In genomic region chr12:57523706-57524614, GRCh38 we compare ENCODE assay signal across 8 cellular contexts. TPM values are rescaled to one million over a fixed set of nuclear protein-coding genes. Genes with fewer than 3 reads are reported as not detected.
DNase-seq lines count a peak whose midpoint lies in the region; FAIRE-seq and TF ChIP-seq lines count a peak whose summit lies in the region.

No MANE protein-coding gene starts in this region.

- peak overlapping the region; percentile 84 for H3K9ac ChIP-seq in keratinocyte (ENCODE audit: control insufficient read depth, extremely low read depth, insufficient read depth, low read length)

- no peak for TF ChIP-seq CTCF in keratinocyte (optimal IDR thresholded peaks at IDR 0.05 in 1 of 3, IDR thresholded peaks at IDR 0.05 in 1 of 3, conservative IDR thresholded peaks at IDR 0.05 in 1 of 3; ENCODE audit: extremely low read depth in 1 of 3, insufficient read depth in 2 of 3, low read length in 3 of 3)

- peaks cover 13% of the 10 kb centered on the region for H4K20me1 ChIP-seq in keratinocyte (ENCODE audit: control insufficient read depth, extremely low read depth, insufficient read depth, low read length)

- no peaks in the 10 kb centered on the region for H3K27me3 ChIP-seq in keratinocyte (ENCODE audit: control insufficient read depth, extremely low read depth, insufficient read depth, low read length)

- H3K4me2 ChIP-seq in keratinocyte (ENCODE audit: control insufficient read depth, extremely low read depth, insufficient read depth, low read depth, low read length): peak overlapping the region; percentile 93

- DNase-seq in T-helper 1 cell: no peak
- no peak for DNase-seq in keratinocyte (ENCODE audit: low read depth, low spot score)
- no peak for DNase-seq in NCI-H1105 treated with DMSO at 0.1 percent for 48 hours (lab: John Stamatoyannopoulos, UW)
- DNase-seq in UCSD-AML1 (lab: John Stamatoyannopoulos, UW; ENCODE audit: unreplicated experiment): no peak
- no peak for DNase-seq in SIG-M5 treated with dmso at 0.1 percent for 504 hours (lab: John Stamatoyannopoulos, UW; ENCODE audit: unreplicated experiment)

- peak overlapping the region; percentile 96 for H3K4me3 Mint-ChIP-seq in T-helper 1 cell treated with Interleukin-12 subunit alpha and Interleukin-12 subunit beta and Interleukin-4 antibody, amounts not matched to agents 30 μg/mL and 1 μg/mL, for 36 hours
- peak overlapping the region; percentile 92 for H3K4me3 Mint-ChIP-seq in activated naive CD8-positive, alpha-beta T cell

- H3K36me3 ChIP-seq in keratinocyte (ENCODE audit: control insufficient read depth in 2 of 2, extremely low read depth in 1 of 2, insufficient read depth in 2 of 2, low read length in 2 of 2): peaks cover 26 to 41% of the 10 kb centered on the region in 2 experiments

- H3K9me3 Mint-ChIP-seq in T-helper 1 cell treated with Interleukin-12 subunit alpha and Interleukin-12 subunit beta and Interleukin-4 antibody, amounts not matched to agents 30 μg/mL and 1 μg/mL, for 36 hours: no peaks in the 10 kb centered on the region
- H3K9me3 Mint-ChIP-seq in activated naive CD8-positive, alpha-beta T cell (ENCODE audit: low read depth): no peaks in the 10 kb centered on the region

- H3K27ac ChIP-seq in keratinocyte (ENCODE audit: control insufficient read depth, insufficient read depth, low read length) (peak overlapping the region; percentile 65), temporal lobe (ENCODE audit: low read depth, low read length) (peak overlapping the region; percentile 79)

- no peaks in the 10 kb centered on the region for H3K9me3 ChIP-seq in keratinocyte (ENCODE audit: control insufficient read depth, low read depth, low read length)

- no peak overlapping the region for H2AFZ ChIP-seq in keratinocyte (ENCODE audit: control insufficient read depth, low read length)

- peaks cover 27% of the 10 kb centered on the region for H3K4me1 ChIP-seq in keratinocyte (ENCODE audit: control insufficient read depth, extremely low read depth, insufficient read depth, low read length)

- no peaks in the 10 kb centered on the region for H3K27me3 Mint-ChIP-seq in T-helper 1 cell treated with Interleukin-12 subunit alpha and Interleukin-12 subunit beta and Interleukin-4 antibody, amounts not matched to agents 30 μg/mL and 1 μg/mL, for 36 hours (ENCODE audit: low read depth)
- no peaks in the 10 kb centered on the region for H3K27me3 Mint-ChIP-seq in activated naive CD8-positive, alpha-beta T cell

- peaks cover 2% of the 10 kb centered on the region for H3K9me1 ChIP-seq in keratinocyte (ENCODE audit: control insufficient read depth, extremely low read depth, insufficient read depth, low read length)

- dilution Hi-C loops in keratinocyte (cut with MboI; ENCODE audit: extremely low pct_ligation_motif_present, low sequenced_read_pairs): no loop called here

- peaks cover 30% of the 10 kb centered on the region for H3K36me3 Mint-ChIP-seq in T-helper 1 cell treated with Interleukin-12 subunit alpha and Interleukin-12 subunit beta and Interleukin-4 antibody, amounts not matched to agents 30 μg/mL and 1 μg/mL, for 36 hours (ENCODE audit: low read depth)
- peaks cover 3% of the 10 kb centered on the region for H3K36me3 Mint-ChIP-seq in activated naive CD8-positive, alpha-beta T cell

- peaks cover 43% of the 10 kb centered on the region for H3K4me1 Mint-ChIP-seq in T-helper 1 cell treated with Interleukin-12 subunit alpha and Interleukin-12 subunit beta and Interleukin-4 antibody, amounts not matched to agents 30 μg/mL and 1 μg/mL, for 36 hours (ENCODE audit: low read depth)
- H3K4me1 Mint-ChIP-seq in activated naive CD8-positive, alpha-beta T cell (ENCODE audit: low read depth): peaks cover 37% of the 10 kb centered on the region

- FAIRE-seq in keratinocyte (lab: Jason Lieb, UNC): peak; percentile 23

- H3K27ac Mint-ChIP-seq in T-helper 1 cell treated with Interleukin-12 subunit alpha and Interleukin-12 subunit beta and Interleukin-4 antibody, amounts not matched to agents 30 μg/mL and 1 μg/mL, for 36 hours: peak overlapping the region; percentile 86
- H3K27ac Mint-ChIP-seq in activated naive CD8-positive, alpha-beta T cell: peak overlapping the region; percentile 91

- H3K4me3 ChIP-seq in keratinocyte (ENCODE audit: control insufficient read depth in 2 of 3, extremely low read depth in 1 of 3, insufficient read depth in 2 of 3, low read depth in 1 of 3, low read length in 3 of 3): peak overlapping the region; percentile 75 to 90 (median 80)

- H3K79me2 ChIP-seq in keratinocyte (ENCODE audit: control insufficient read depth, insufficient read depth, low read length): peaks cover 37% of the 10 kb centered on the region

RNA-seq across cellular contexts. Expression of gene MBD6, which starts 1.3 kb away (rescaled TPM):
- 1.8 to 5.4 TPM (median 2.2 TPM) in 3 replicates for polyA plus RNA-seq in keratinocyte
- polyA plus RNA-seq in keratinocyte (2011; ENCODE audit: low read depth): 5.5 TPM
- polyA plus RNA-seq in keratinocyte (2011; cell fraction: cytosol; rRNA removed): 2.0 and 3.6 TPM in 2 replicates
- 11.4 and 15.7 TPM in 2 replicates for polyA plus RNA-seq in keratinocyte (2011; cell fraction: nucleus; rRNA removed)
- 13.9 and 24.5 TPM in 2 replicates for polyA plus RNA-seq in keratinocyte (2012; ENCODE audit: low replicate concordance)
- 4.8 to 14.5 TPM (median 5.4 TPM) in 3 replicates for polyA minus RNA-seq in keratinocyte
- 11.1 TPM for polyA minus RNA-seq in keratinocyte (2011; cell fraction: cytosol; rRNA and poly(A)+ RNA removed)
- 5.8 and 6.7 TPM in 2 replicates for polyA minus RNA-seq in keratinocyte (2011; cell fraction: nucleus; rRNA and poly(A)+ RNA removed)
- 8.1 TPM for total RNA-seq in temporal lobe

RNA-seq across cellular contexts. Expression of gene DDIT3, which starts 3.6 kb away (rescaled TPM):
- polyA plus RNA-seq in keratinocyte: 7.8 to 25.6 TPM (median 23.6 TPM) in 3 replicates
- polyA plus RNA-seq in keratinocyte (2011; ENCODE audit: low read depth): 50.2 TPM
- 11.4 and 13.0 TPM in 2 replicates for polyA plus RNA-seq in keratinocyte (2011; cell fraction: cytosol; rRNA removed)
- 38.4 and 40.9 TPM in 2 replicates for polyA plus RNA-seq in keratinocyte (2011; cell fraction: nucleus; rRNA removed)
- 5.9 and 87.6 TPM in 2 replicates for polyA plus RNA-seq in keratinocyte (2012; ENCODE audit: low replicate concordance)
- 1.8 to 9.1 TPM (median 3.2 TPM) in 3 replicates for polyA minus RNA-seq in keratinocyte
- polyA minus RNA-seq in keratinocyte (2011; cell fraction: cytosol; rRNA and poly(A)+ RNA removed): 3.8 TPM
- 6.5 and 14.2 TPM in 2 replicates for polyA minus RNA-seq in keratinocyte (2011; cell fraction: nucleus; rRNA and poly(A)+ RNA removed)
- 6.1 TPM for total RNA-seq in temporal lobe

RNA-seq across cellular contexts. Expression of gene DCTN2, which starts 23.0 kb away (rescaled TPM):
- 109 to 158 TPM (median 132 TPM) in 3 replicates for polyA plus RNA-seq in keratinocyte
- 330 TPM for polyA plus RNA-seq in keratinocyte (2011; ENCODE audit: low read depth)
- 110 and 143 TPM in 2 replicates for polyA plus RNA-seq in keratinocyte (2011; cell fraction: cytosol; rRNA removed)
- 114 and 116 TPM in 2 replicates for polyA plus RNA-seq in keratinocyte (2011; cell fraction: nucleus; rRNA removed)
- 126 and 140 TPM in 2 replicates for polyA plus RNA-seq in keratinocyte (2012; ENCODE audit: low replicate concordance)
- 96.0 to 116 TPM (median 99.6 TPM) in 3 replicates for polyA minus RNA-seq in keratinocyte
- 131 TPM for polyA minus RNA-seq in keratinocyte (2011; cell fraction: cytosol; rRNA and poly(A)+ RNA removed)
- 58.8 and 71.0 TPM in 2 replicates for polyA minus RNA-seq in keratinocyte (2011; cell fraction: nucleus; rRNA and poly(A)+ RNA removed)
- total RNA-seq in temporal lobe: 116 TPM

RNA-seq across cellular contexts. Expression of gene KIF5A, which starts 25.9 kb away (rescaled TPM):
- 0.01 to 0.10 TPM (median 0.05 TPM) in 3 replicates for polyA plus RNA-seq in keratinocyte
- 0.41 TPM for polyA plus RNA-seq in keratinocyte (2011; ENCODE audit: low read depth)
- 0.01 TPM in 1 of 2 replicates, not detected in the other for polyA plus RNA-seq in keratinocyte (2011; cell fraction: cytosol; rRNA removed)
- 0.47 and 0.52 TPM in 2 replicates for polyA plus RNA-seq in keratinocyte (2011; cell fraction: nucleus; rRNA removed)
- 0.02 and 0.18 TPM in 2 replicates for polyA plus RNA-seq in keratinocyte (2012; ENCODE audit: low replicate concordance)
- 0.07 TPM in 2 of 3 replicates, not detected in the other for polyA minus RNA-seq in keratinocyte
- polyA minus RNA-seq in keratinocyte (2011; cell fraction: cytosol; rRNA and poly(A)+ RNA removed): not detected
- polyA minus RNA-seq in keratinocyte (2011; cell fraction: nucleus; rRNA and poly(A)+ RNA removed): 0.08 and 0.11 TPM in 2 replicates
- 79.9 TPM for total RNA-seq in temporal lobe

RNA-seq across cellular contexts. Expression of gene MARS1, which starts 36.1 kb away (rescaled TPM):
- 92.9 to 137 TPM (median 125 TPM) in 3 replicates for polyA plus RNA-seq in keratinocyte
- polyA plus RNA-seq in keratinocyte (2011; ENCODE audit: low read depth): 431 TPM
- 75.5 and 77.5 TPM in 2 replicates for polyA plus RNA-seq in keratinocyte (2011; cell fraction: cytosol; rRNA removed)
- polyA plus RNA-seq in keratinocyte (2011; cell fraction: nucleus; rRNA removed): 293 and 319 TPM in 2 replicates
- 156 and 206 TPM in 2 replicates for polyA plus RNA-seq in keratinocyte (2012; ENCODE audit: low replicate concordance)
- 137 to 250 TPM (median 138 TPM) in 3 replicates for polyA minus RNA-seq in keratinocyte
- 118 TPM for polyA minus RNA-seq in keratinocyte (2011; cell fraction: cytosol; rRNA and poly(A)+ RNA removed)
- polyA minus RNA-seq in keratinocyte (2011; cell fraction: nucleus; rRNA and poly(A)+ RNA removed): 95.4 and 107 TPM in 2 replicates
- total RNA-seq in temporal lobe: 64.9 TPM
